Comparison of ENCODE assay signal across 9 cellular contexts in genomic region chr15:83565553-83566159, GRCh38.
DNase-seq lines count a peak whose midpoint lies in the region; ATAC-seq and TF ChIP-seq lines count a peak whose summit lies in the region.
"Had no signal": no experiment of that assay in that cellular context is flagged by ENCODE, and none has a peak within 500 bp of the region (broad histone marks: within the 10 kb centered on the region; RNA-seq: fewer than 3 reads in every experiment).

No MANE protein-coding gene starts in this region.

- no peaks in the 10 kb centered on the region for H3K36me3 Mint-ChIP-seq in osteocyte (ENCODE audit: unreplicated experiment)
- H3K36me3 Mint-ChIP-seq: activated naive CD8-positive, alpha-beta T cell had no signal

- no peaks in the 10 kb centered on the region for H3K4me1 Mint-ChIP-seq in osteocyte (ENCODE audit: unreplicated experiment)

- H3K4me3 Mint-ChIP-seq in osteocyte (ENCODE audit: unreplicated experiment): no peak overlapping the region
- H3K4me3 Mint-ChIP-seq: activated naive CD8-positive, alpha-beta T cell had no signal

- peaks cover 13% of the 10 kb centered on the region for H3K27me3 Mint-ChIP-seq in osteocyte (ENCODE audit: unreplicated experiment)
- H3K27me3 Mint-ChIP-seq: activated naive CD8-positive, alpha-beta T cell had no signal

- DNase-seq in NOMO-1 treated with DMSO at 0.1 percent for 48 hours (lab: John Stamatoyannopoulos, UW; ENCODE audit: unreplicated experiment) (peak; percentile 1), NOMO-1 treated with dmso at 0.1 percent for 144 hours (lab: John Stamatoyannopoulos, UW; ENCODE audit: unreplicated experiment) (no peak), NCI-H2227 treated with DMSO at 0.1 percent for 48 hours (lab: John Stamatoyannopoulos, UW) (peak; percentile 17), osteocyte (ENCODE audit: extremely low spot score, unreplicated experiment) (no peak), T-helper 2 cell (no peak), ecto neural progenitor cell (ENCODE audit: low spot score) (no peak)

- peak overlapping the region; percentile 69 for H3K27ac ChIP-seq in cingulate gyrus (ENCODE audit: low read depth, low read length)

- TF ChIP-seq CTCF in osteocyte (IDR thresholded peaks at IDR 0.05): peak; percentile 54

- no peak overlapping the region for H3K27ac Mint-ChIP-seq in osteocyte (ENCODE audit: unreplicated experiment)
- H3K27ac Mint-ChIP-seq: activated naive CD8-positive, alpha-beta T cell had no signal

- no peak for ATAC-seq in HG03280 (IDR thresholded peaks at IDR 0.05; ENCODE audit: unreplicated experiment)

- no peaks in the 10 kb centered on the region for H3K9me3 Mint-ChIP-seq in osteocyte (ENCODE audit: unreplicated experiment)

Comparison
In these comparisons a context has a peak if more than half of its experiments do, and no peak if none do; other contexts are left out.
1. DNase-seq: peak in NOMO-1 treated with DMSO at 0.1 percent for 48 hours (single experiment) and NCI-H2227 treated with DMSO at 0.1 percent for 48 hours (single experiment); none in NOMO-1 treated with dmso at 0.1 percent for 144 hours (single experiment), osteocyte (single experiment), T-helper 2 cell (0 of 5) and ecto neural progenitor cell (single experiment).